8 cellular contexts compared by ENCODE assay signal in genomic region chr11:108498046-108498815, GRCh38.
DNase-seq lines count a peak whose midpoint lies in the region; ATAC-seq lines count a peak whose summit lies in the region.

POGLUT3 (minus strand) TSS chr11:108498384; CDS start chr11:108498366, 18 bp downstream.

- DNase-seq in NCI-H82 (lab: John Stamatoyannopoulos, UW): peak; percentile 65
- DNase-seq in NCI-H82 treated with DMSO at 0.1 percent for 48 hours (lab: John Stamatoyannopoulos, UW; ENCODE audit: unreplicated experiment): no peak
- peak; percentile 69 for DNase-seq in NCI-H2196 (lab: John Stamatoyannopoulos, UW; ENCODE audit: unreplicated experiment)
- peak; percentile 14 to 25 for DNase-seq in activated CD4-positive, alpha-beta T cell treated with anti-CD3 and anti-CD28 coated beads for 24 hours (ENCODE audit: low read depth in 2 of 2)
- peak; percentile 50 for DNase-seq in kidney tubule cell (ENCODE audit: low spot score)
- DNase-seq in stimulated activated CD4-positive, alpha-beta T cell treated with anti-CD3 and anti-CD28 coated beads, Interleukin-15, amount 100 ng/mL, for 24 hours: peak; percentile 65

- peak; percentile 67 for ATAC-seq in HG02885 (IDR thresholded peaks at IDR 0.05; ENCODE audit: poor library complexity, unreplicated experiment)

- H3K27ac ChIP-seq in cingulate gyrus (ENCODE audit: low read depth, low read length): peak within 1 kb of the TSS; percentile 70
